ENCODE assay signal across 8 cellular contexts in the genomic region with DNA sequence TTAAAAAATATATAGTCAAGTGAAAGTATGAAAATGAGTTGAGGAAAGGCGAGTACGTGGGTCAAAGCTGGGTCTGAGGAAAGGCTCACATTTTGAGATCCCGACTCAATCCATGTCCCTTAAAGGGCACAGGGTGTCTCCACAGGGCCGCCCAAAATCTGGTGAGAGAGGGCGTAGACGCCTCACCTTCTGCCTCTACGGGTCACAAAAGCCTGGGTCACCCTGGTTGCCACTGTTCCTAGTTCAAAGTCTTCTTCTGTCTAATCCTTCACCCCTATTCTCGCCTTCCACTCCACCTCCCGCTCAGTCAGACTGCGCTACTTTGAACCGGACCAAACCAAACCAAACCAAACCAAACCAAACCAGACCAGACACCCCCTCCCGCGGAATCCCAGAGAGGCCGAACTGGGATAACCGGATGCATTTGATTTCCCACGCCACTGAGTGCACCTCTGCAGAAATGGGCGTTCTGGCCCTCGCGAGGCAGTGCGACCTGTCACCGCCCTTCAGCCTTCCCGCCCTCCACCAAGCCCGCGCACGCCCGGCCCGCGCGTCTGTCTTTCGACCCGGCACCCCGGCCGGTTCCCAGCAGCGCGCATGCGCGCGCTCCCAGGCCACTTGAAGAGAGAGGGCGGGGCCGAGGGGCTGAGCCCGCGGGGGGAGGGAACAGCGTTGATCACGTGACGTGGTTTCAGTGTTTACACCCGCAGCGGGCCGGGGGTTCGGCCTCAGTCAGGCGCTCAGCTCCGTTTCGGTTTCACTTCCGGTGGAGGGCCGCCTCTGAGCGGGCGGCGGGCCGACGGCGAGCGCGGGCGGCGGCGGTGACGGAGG. TPM values are rescaled to one million over a fixed set of nuclear protein-coding genes. Genes with fewer than 3 reads are reported as not detected.
A peak's percentile ranks its signal among the peaks of the same experiment; 100 is the strongest.
DNase-seq lines count a peak whose midpoint lies in the region; ATAC-seq, FAIRE-seq and TF ChIP-seq lines count a peak whose summit lies in the region.

TSS of gene FMR1 (plus strand) at position 728 of the 831 bp plus-strand sequence. CDS start 261 bp downstream, outside the sequence.

- peak within 1 kb of the TSS; percentile 58 for H3K23ac ChIP-seq in trophoblast cell (ENCODE audit: low read length)

- H3K27ac ChIP-seq in cardiac muscle cell (peak within 1 kb of the TSS; percentile 89), trophoblast cell (ENCODE audit: low read depth, low read length) (peak within 1 kb of the TSS; percentile 89), tibial nerve (peak within 1 kb of the TSS; percentile 84 to 97 (median 95))

- peak within 1 kb of the TSS; percentile 21 for H3K18ac ChIP-seq in trophoblast cell (ENCODE audit: low read length)

- peaks cover 37% of the 10 kb centered on the region for H3K4me1 Mint-ChIP-seq in activated naive CD8-positive, alpha-beta T cell treated with anti-CD3 and anti-CD28 coated beads, Interleukin-2, amount 50 U/mL, for 24 hours

- peaks cover 7% of the 10 kb centered on the region for H3K79me2 ChIP-seq in trophoblast cell (ENCODE audit: control insufficient read depth, insufficient read depth, low read length, poor library complexity)

- FAIRE-seq in GM12891 (lab: Jason Lieb, UNC) = peak; percentile 94

- H3K9me3 Mint-ChIP-seq in activated naive CD8-positive, alpha-beta T cell treated with anti-CD3 and anti-CD28 coated beads, Interleukin-2, amount 50 U/mL, for 24 hours = no peaks in the 10 kb centered on the region

- no CpG with 5 or more reads among the region's 66 CpGs for WGBS in trophoblast cell (ENCODE audit: extremely low coverage, insufficient coverage, insufficient read length)
- 30 to 56% methylated on average over 12 to 63 of the region's 66 CpGs for whole genome bisulfite sequencing in tibial nerve, 2 donors

- H3K27ac Mint-ChIP-seq in activated naive CD8-positive, alpha-beta T cell treated with anti-CD3 and anti-CD28 coated beads, Interleukin-2, amount 50 U/mL, for 24 hours = peak within 1 kb of the TSS; percentile 92

- peak within 1 kb of the TSS; percentile 27 for H2BK120ac ChIP-seq in trophoblast cell (ENCODE audit: insufficient read depth, low read length, poor library complexity)

- H3K14ac ChIP-seq in trophoblast cell (ENCODE audit: low read length) = peak within 1 kb of the TSS; percentile 41

- H3K9ac ChIP-seq in trophoblast cell (ENCODE audit: low read length) = peak within 1 kb of the TSS; percentile 93

- DNase-seq in GM12891 (ENCODE audit: insufficient read length, low spot score) (peak; percentile 72), NCI-H1417 (lab: John Stamatoyannopoulos, UW) (peak; percentile 86 to 98 (median 94)), SW480 (ENCODE audit: low spot score) (peak; percentile 90), cardiac muscle cell (ENCODE audit: low read depth in 1 of 2, low spot score in 1 of 2) (peak; percentile 94), trophoblast cell (peak; percentile 93 to 99), tibial nerve (ENCODE audit: low spot score in 2 of 2) (peak; percentile 89 to 92)
- peak; percentile 88 for DNase-seq in activated naive CD8-positive, alpha-beta T cell treated with anti-CD3 and anti-CD28 coated beads, Interleukin-2, amount 50 U/mL, for 24 hours

- no peaks in the 10 kb centered on the region for H3K9me3 ChIP-seq in cardiac muscle cell (ENCODE audit: low read depth)
- H3K9me3 ChIP-seq in trophoblast cell (ENCODE audit: insufficient read depth, low read depth, low read length) = no peaks in the 10 kb centered on the region
- H3K9me3 ChIP-seq in tibial nerve = no peaks in the 10 kb centered on the region

- peak within 1 kb of the TSS; percentile 75 for H2AK5ac ChIP-seq in trophoblast cell (ENCODE audit: low read length)

- peak within 1 kb of the TSS; percentile 95 for H3K4me3 Mint-ChIP-seq in activated naive CD8-positive, alpha-beta T cell treated with anti-CD3 and anti-CD28 coated beads, Interleukin-2, amount 50 U/mL, for 24 hours

- H3K27me3 Mint-ChIP-seq in activated naive CD8-positive, alpha-beta T cell treated with anti-CD3 and anti-CD28 coated beads, Interleukin-2, amount 50 U/mL, for 24 hours = no peaks in the 10 kb centered on the region

- H3K4me3 ChIP-seq in cardiac muscle cell (peak within 1 kb of the TSS; percentile 68), trophoblast cell (ENCODE audit: low read depth, low read length) (peak within 1 kb of the TSS; percentile 92), tibial nerve (peak within 1 kb of the TSS; percentile 55 to 76 (median 64))

- no peak within 1 kb of the TSS for H2BK12ac ChIP-seq in trophoblast cell (ENCODE audit: low read length)

- H4K91ac ChIP-seq in trophoblast cell (ENCODE audit: low read depth, low read length) = peak within 1 kb of the TSS; percentile 80

- no peak within 1 kb of the TSS for H4K12ac ChIP-seq in trophoblast cell (ENCODE audit: low read depth, low read length)

- peak within 1 kb of the TSS; percentile 75 for H3K4me2 ChIP-seq in trophoblast cell (ENCODE audit: low read length)

- H3K36me3 ChIP-seq in cardiac muscle cell (no peaks in the 10 kb centered on the region), trophoblast cell (ENCODE audit: control insufficient read depth in 1 of 2, insufficient read depth in 2 of 2, low read length in 2 of 2) (no peaks in the 10 kb centered on the region), tibial nerve (no peaks in the 10 kb centered on the region)

- peak within 1 kb of the TSS; percentile 37 for H2BK5ac ChIP-seq in trophoblast cell (ENCODE audit: low read depth, low read length, poor library complexity)

- ATAC-seq in HG02763 (IDR thresholded peaks at IDR 0.05; ENCODE audit: unreplicated experiment) = peak; percentile 83
- ATAC-seq in activated naive CD8-positive, alpha-beta T cell treated with anti-CD3 and anti-CD28 coated beads, Interleukin-2, amount 50 U/mL, for 24 hours = peak; percentile 87

- H3K27me3 ChIP-seq in cardiac muscle cell (no peaks in the 10 kb centered on the region), trophoblast cell (ENCODE audit: insufficient read depth, low read length) (no peaks in the 10 kb centered on the region), tibial nerve (no peaks in the 10 kb centered on the region)

- H3K4me1 ChIP-seq in cardiac muscle cell (ENCODE audit: low read depth) (no peaks in the 10 kb centered on the region), trophoblast cell (ENCODE audit: control insufficient read depth in 1 of 2, insufficient read depth in 2 of 2, low read length in 2 of 2) (no peaks in the 10 kb centered on the region), tibial nerve (peaks cover 0 to 29% (median 3%) of the 10 kb centered on the region in 4 donors)

- no peaks in the 10 kb centered on the region for H3K36me3 Mint-ChIP-seq in activated naive CD8-positive, alpha-beta T cell treated with anti-CD3 and anti-CD28 coated beads, Interleukin-2, amount 50 U/mL, for 24 hours (ENCODE audit: low read depth)

- peak within 1 kb of the TSS; percentile 36 for H4K8ac ChIP-seq in trophoblast cell (ENCODE audit: low read depth, low read length)

- TF ChIP-seq EP300 in tibial nerve (IDR thresholded peaks at IDR 0.05) = peak; percentile 41 to 78

- TF ChIP-seq POLR2A in GM12891 (IDR thresholded peaks at IDR 0.05; ENCODE audit: low read depth, low read length) (no peak), tibial nerve (IDR thresholded peaks at IDR 0.05) (peak; percentile 46 to 68)

- peaks cover 5% of the 10 kb centered on the region for H3K79me1 ChIP-seq in trophoblast cell (ENCODE audit: low read length)

- H2AFZ ChIP-seq in trophoblast cell (ENCODE audit: insufficient read depth, low read length, poor library complexity) = no peak within 1 kb of the TSS

- peak within 1 kb of the TSS; percentile 87 for H3K4ac ChIP-seq in trophoblast cell (ENCODE audit: low read depth, low read length)

- TF ChIP-seq CTCF in cardiac muscle cell (IDR thresholded peaks at IDR 0.05; ENCODE audit: low read depth, low read length) (no peak), tibial nerve (IDR thresholded peaks at IDR 0.05) (no peak)

TF ChIP-seq in GM12891, 5 proteins besides CTCF, POLR2A, EP300 and RAD21:
- TF ChIP-seq POU2F2 (IDR thresholded peaks at IDR 0.05; ENCODE audit: low read depth, low read length) (no peak), PAX5 (IDR thresholded peaks at IDR 0.05; ENCODE audit: insufficient read depth, low read length, severe bottlenecking) (no peak), POLR2AphosphoS5 (IDR thresholded peaks at IDR 0.05; ENCODE audit: low read depth, low read length) (no peak), TAF1 (IDR thresholded peaks at IDR 0.05; ENCODE audit: low read depth, low read length) (no peak), SPI1 (IDR thresholded peaks at IDR 0.05; ENCODE audit: low read depth, low read length) (no peak)

RNA-seq across cellular contexts. Expression of gene FMR1, which starts in this region (rescaled TPM):
- 14.5 TPM for polyA plus RNA-seq in GM12891 (2012; ENCODE audit: low read depth, missing spikeins)
- total RNA-seq in cardiac muscle cell (29.1 and 34.5 TPM in 2 replicates), tibial nerve (10 to 100 TPM; 34.5 to 63.0 (median 41.7) TPM)
- polyA plus RNA-seq in cardiac muscle cell = 31.1 and 52.4 TPM in 2 replicates
- polyA plus RNA-seq in trophoblast cell (2013) = 75.8 and 77.2 TPM in 2 replicates

Comparison
In these comparisons a context has a peak if more than half of its experiments do, and no peak if none do; other contexts are left out.
1. Peak in every context shown above with its lines: DNase-seq, ATAC-seq, H3K4me3 ChIP-seq and H3K27ac ChIP-seq.